Comparison of ENCODE assay signal across 1 cellular context in the genomic region with DNA sequence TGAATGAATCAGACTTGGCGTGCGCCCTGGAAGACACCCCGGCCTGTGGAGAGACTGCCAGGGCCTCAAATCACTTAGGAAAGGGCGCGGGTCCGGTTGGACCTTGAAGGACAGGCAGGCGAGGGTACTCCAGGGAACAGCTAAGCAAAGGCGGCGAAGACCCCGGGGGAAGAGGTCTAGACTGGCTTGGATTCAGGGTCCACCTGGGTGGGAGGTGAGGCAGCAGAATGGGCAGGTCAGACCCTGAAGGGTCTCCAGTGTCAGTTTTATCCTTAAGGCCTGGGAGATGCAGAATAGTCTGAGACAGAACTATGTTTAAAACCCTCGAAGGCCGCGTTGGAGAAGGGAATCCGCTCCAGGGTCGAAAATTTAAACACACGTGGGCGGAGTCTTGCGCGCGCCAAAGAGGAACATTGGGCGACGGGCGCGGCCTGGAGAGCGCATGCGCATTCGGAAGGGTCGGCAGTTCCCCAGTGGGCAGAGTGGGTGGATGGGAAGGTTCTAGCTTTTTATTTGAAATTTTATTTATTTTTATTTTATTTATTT.
TF ChIP-seq lines count a peak whose summit lies in the region.

No MANE protein-coding gene starts in this region.

TF ChIP-seq in HepG2, 621 proteins besides CTCF, POLR2A, EP300 and RAD21 (continues in another document):
- no peak for TF ChIP-seq ZNF460 (CRISPR knock-in tag; IDR thresholded peaks at IDR 0.05; ENCODE audit: borderline replicate concordance)
- no peak for TF ChIP-seq NFKBIZ (CRISPR knock-in tag; IDR thresholded peaks at IDR 0.05)
- TF ChIP-seq FOXP1 (IDR thresholded peaks at IDR 0.05) = no peak
- TF ChIP-seq FOXP1 (CRISPR knock-in tag; IDR thresholded peaks at IDR 0.05) = no peak
- 0 out of 2 replicates have a peak, but pooled peaks have one; percentile 2 for TF ChIP-seq SAFB2 (CRISPR knock-in tag; IDR thresholded peaks at IDR 0.05; ENCODE audit: borderline replicate concordance, low read depth)
- no peak for TF ChIP-seq TP53 (CRISPR knock-in tag; conservative IDR thresholded peaks at IDR 0.05)
- no peak for TF ChIP-seq ELF1 (CRISPR knock-in tag; IDR thresholded peaks at IDR 0.05)
- no peak for TF ChIP-seq FUBP1 (CRISPR knock-in tag; IDR thresholded peaks at IDR 0.05; ENCODE audit: borderline replicate concordance)
- TF ChIP-seq PHF21A (CRISPR knock-in tag; IDR thresholded peaks at IDR 0.05) = no peak
- no peak for TF ChIP-seq EHMT2 (IDR thresholded peaks at IDR 0.05; ENCODE audit: borderline replicate concordance, low read depth, low read length)
- no peak for TF ChIP-seq THAP8 (CRISPR knock-in tag; IDR thresholded peaks at IDR 0.05; ENCODE audit: borderline replicate concordance)
- no peak for TF ChIP-seq ZBTB34 (CRISPR knock-in tag; IDR thresholded peaks at IDR 0.05)
- TF ChIP-seq RFXAP (CRISPR knock-in tag; IDR thresholded peaks at IDR 0.05; ENCODE audit: borderline replicate concordance) = no peak
- TF ChIP-seq ZFP90 (CRISPR knock-in tag; IDR thresholded peaks at IDR 0.05; ENCODE audit: borderline replicate concordance) = no peak
- TF ChIP-seq, protein P1, sequence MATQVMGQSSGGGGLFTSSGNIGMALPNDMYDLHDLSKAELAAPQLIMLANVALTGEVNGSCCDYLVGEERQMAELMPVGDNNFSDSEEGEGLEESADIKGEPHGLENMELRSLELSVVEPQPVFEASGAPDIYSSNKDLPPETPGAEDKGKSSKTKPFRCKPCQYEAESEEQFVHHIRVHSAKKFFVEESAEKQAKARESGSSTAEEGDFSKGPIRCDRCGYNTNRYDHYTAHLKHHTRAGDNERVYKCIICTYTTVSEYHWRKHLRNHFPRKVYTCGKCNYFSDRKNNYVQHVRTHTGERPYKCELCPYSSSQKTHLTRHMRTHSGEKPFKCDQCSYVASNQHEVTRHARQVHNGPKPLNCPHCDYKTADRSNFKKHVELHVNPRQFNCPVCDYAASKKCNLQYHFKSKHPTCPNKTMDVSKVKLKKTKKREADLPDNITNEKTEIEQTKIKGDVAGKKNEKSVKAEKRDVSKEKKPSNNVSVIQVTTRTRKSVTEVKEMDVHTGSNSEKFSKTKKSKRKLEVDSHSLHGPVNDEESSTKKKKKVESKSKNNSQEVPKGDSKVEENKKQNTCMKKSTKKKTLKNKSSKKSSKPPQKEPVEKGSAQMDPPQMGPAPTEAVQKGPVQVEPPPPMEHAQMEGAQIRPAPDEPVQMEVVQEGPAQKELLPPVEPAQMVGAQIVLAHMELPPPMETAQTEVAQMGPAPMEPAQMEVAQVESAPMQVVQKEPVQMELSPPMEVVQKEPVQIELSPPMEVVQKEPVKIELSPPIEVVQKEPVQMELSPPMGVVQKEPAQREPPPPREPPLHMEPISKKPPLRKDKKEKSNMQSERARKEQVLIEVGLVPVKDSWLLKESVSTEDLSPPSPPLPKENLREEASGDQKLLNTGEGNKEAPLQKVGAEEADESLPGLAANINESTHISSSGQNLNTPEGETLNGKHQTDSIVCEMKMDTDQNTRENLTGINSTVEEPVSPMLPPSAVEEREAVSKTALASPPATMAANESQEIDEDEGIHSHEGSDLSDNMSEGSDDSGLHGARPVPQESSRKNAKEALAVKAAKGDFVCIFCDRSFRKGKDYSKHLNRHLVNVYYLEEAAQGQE (IDR thresholded peaks at IDR 0.05; ENCODE audit: borderline replicate concordance in 1 of 2, low read depth in 1 of 2, low read length in 2 of 2) = no peak
- TF ChIP-seq ZNF280D (CRISPR knock-in tag; IDR thresholded peaks at IDR 0.05) = no peak
- no peak for TF ChIP-seq ADNP (CRISPR knock-in tag; IDR thresholded peaks at IDR 0.05)
- TF ChIP-seq ZNF75D (CRISPR knock-in tag; IDR thresholded peaks at IDR 0.05; ENCODE audit: borderline replicate concordance) = no peak
- TF ChIP-seq, protein P2, sequence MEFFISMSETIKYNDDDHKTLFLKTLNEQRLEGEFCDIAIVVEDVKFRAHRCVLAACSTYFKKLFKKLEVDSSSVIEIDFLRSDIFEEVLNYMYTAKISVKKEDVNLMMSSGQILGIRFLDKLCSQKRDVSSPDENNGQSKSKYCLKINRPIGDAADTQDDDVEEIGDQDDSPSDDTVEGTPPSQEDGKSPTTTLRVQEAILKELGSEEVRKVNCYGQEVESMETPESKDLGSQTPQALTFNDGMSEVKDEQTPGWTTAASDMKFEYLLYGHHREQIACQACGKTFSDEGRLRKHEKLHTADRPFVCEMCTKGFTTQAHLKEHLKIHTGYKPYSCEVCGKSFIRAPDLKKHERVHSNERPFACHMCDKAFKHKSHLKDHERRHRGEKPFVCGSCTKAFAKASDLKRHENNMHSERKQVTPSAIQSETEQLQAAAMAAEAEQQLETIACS (CRISPR knock-in tag; IDR thresholded peaks at IDR 0.05) = no peak
- no peak for TF ChIP-seq PCBP2 (optimal IDR thresholded peaks at IDR 0.05; ENCODE audit: low read depth, low read length, poor library complexity, severe bottlenecking)
- no peak for TF ChIP-seq ZSCAN25 (CRISPR knock-in tag; IDR thresholded peaks at IDR 0.05)
- no peak for TF ChIP-seq MAZ (IDR thresholded peaks at IDR 0.05; ENCODE audit: borderline replicate concordance, low read depth, low read length)
- no peak for TF ChIP-seq MAZ (CRISPR knock-in tag; IDR thresholded peaks at IDR 0.05; ENCODE audit: low read depth)
- no peak for TF ChIP-seq GABPB1 (CRISPR knock-in tag; IDR thresholded peaks at IDR 0.05)
- no peak for TF ChIP-seq ZNF749 (CRISPR knock-in tag; IDR thresholded peaks at IDR 0.05; ENCODE audit: borderline replicate concordance)
- TF ChIP-seq RBAK (CRISPR knock-in tag; IDR thresholded peaks at IDR 0.05) = 0 out of 2 replicates have a peak, but pooled peaks have one; percentile 9
- TF ChIP-seq ZC3H4 (CRISPR knock-in tag; IDR thresholded peaks at IDR 0.05; ENCODE audit: borderline replicate concordance) = no peak; the same call in 1 of the 2 replicates
- no peak for TF ChIP-seq HCFC1 (IDR thresholded peaks at IDR 0.05; ENCODE audit: low read depth, low read length)
- peak; percentile 9 for TF ChIP-seq SRSF1 (optimal IDR thresholded peaks at IDR 0.05; ENCODE audit: low read depth, low read length)
- TF ChIP-seq DMTF1 (CRISPR knock-in tag; IDR thresholded peaks at IDR 0.05) = no peak
- TF ChIP-seq SNAI1 (CRISPR knock-in tag; IDR thresholded peaks at IDR 0.05; ENCODE audit: borderline replicate concordance) = no peak; the same call in 1 of the 2 replicates
- TF ChIP-seq ATRX (CRISPR knock-in tag; IDR thresholded peaks at IDR 0.05; ENCODE audit: borderline replicate concordance) = no peak
- TF ChIP-seq, protein P3, sequence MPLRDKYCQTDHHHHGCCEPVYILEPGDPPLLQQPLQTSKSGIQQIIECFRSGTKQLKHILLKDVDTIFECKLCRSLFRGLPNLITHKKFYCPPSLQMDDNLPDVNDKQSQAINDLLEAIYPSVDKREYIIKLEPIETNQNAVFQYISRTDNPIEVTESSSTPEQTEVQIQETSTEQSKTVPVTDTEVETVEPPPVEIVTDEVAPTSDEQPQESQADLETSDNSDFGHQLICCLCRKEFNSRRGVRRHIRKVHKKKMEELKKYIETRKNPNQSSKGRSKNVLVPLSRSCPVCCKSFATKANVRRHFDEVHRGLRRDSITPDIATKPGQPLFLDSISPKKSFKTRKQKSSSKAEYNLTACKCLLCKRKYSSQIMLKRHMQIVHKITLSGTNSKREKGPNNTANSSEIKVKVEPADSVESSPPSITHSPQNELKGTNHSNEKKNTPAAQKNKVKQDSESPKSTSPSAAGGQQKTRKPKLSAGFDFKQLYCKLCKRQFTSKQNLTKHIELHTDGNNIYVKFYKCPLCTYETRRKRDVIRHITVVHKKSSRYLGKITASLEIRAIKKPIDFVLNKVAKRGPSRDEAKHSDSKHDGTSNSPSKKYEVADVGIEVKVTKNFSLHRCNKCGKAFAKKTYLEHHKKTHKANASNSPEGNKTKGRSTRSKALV (CRISPR knock-in tag; IDR thresholded peaks at IDR 0.05) = no peak
- TF ChIP-seq ZNF484 (CRISPR knock-in tag; IDR thresholded peaks at IDR 0.05; ENCODE audit: borderline replicate concordance, low read depth) = no peak
- TF ChIP-seq POLR2G (IDR thresholded peaks at IDR 0.05; ENCODE audit: low read depth, low read length) = no peak
- TF ChIP-seq CAMTA2 (CRISPR knock-in tag; IDR thresholded peaks at IDR 0.05; ENCODE audit: borderline replicate concordance) = 0 out of 2 replicates have a peak, but pooled peaks have one; percentile 29
- TF ChIP-seq ZSCAN12 (CRISPR knock-in tag; IDR thresholded peaks at IDR 0.05) = no peak
- TF ChIP-seq, protein P4, sequence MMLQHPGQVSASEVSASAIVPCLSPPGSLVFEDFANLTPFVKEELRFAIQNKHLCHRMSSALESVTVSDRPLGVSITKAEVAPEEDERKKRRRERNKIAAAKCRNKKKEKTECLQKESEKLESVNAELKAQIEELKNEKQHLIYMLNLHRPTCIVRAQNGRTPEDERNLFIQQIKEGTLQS (CRISPR knock-in tag; IDR thresholded peaks at IDR 0.05) = no peak
- no peak for TF ChIP-seq TMF1 (CRISPR knock-in tag; IDR thresholded peaks at IDR 0.05; ENCODE audit: low read depth)
- no peak; the same call in 1 of the 2 replicates for TF ChIP-seq RNF219 (CRISPR knock-in tag; IDR thresholded peaks at IDR 0.05)
